Comparison of ENCODE assay signal across 8 cellular contexts in genomic region chr10:129465796-129466702, GRCh38. TPM values are rescaled to one million over a fixed set of nuclear protein-coding genes. Genes with fewer than 3 reads are reported as not detected.
A peak's percentile ranks its signal among the peaks of the same experiment; 100 is the strongest.
DNase-seq lines count a peak whose midpoint lies in the region; ATAC-seq and TF ChIP-seq lines count a peak whose summit lies in the region.

No MANE protein-coding gene starts in this region.

- no peaks in the 10 kb centered on the region for H3K9me3 ChIP-seq in left lung
- H3K9me3 ChIP-seq in upper lobe of left lung: no peaks in the 10 kb centered on the region

- H3K4me1 ChIP-seq in left lung (peaks cover 0 to 14% of the 10 kb centered on the region in 2 donors), upper lobe of left lung (peaks cover 4 to 21% (median 13%) of the 10 kb centered on the region in 4 donors)

- peaks cover 6% of the 10 kb centered on the region for H3K36me3 Mint-ChIP-seq in activated naive CD8-positive, alpha-beta T cell treated with anti-CD3 and anti-CD28 coated beads for 36 hours

- no peak for TF ChIP-seq EP300 in upper lobe of left lung (IDR thresholded peaks at IDR 0.05)

- no peaks in the 10 kb centered on the region for H3K27me3 Mint-ChIP-seq in activated naive CD8-positive, alpha-beta T cell treated with anti-CD3 and anti-CD28 coated beads for 36 hours

- intact Hi-C loops in left lung (cut with DNase I): no loop called here

- no peaks in the 10 kb centered on the region for H3K9me3 Mint-ChIP-seq in activated naive CD8-positive, alpha-beta T cell treated with anti-CD3 and anti-CD28 coated beads for 36 hours

- ATAC-seq in HG02885 (IDR thresholded peaks at IDR 0.05; ENCODE audit: poor library complexity, unreplicated experiment) (peak; percentile 6), left lung (no peak), upper lobe of left lung (ENCODE audit: low FRiP score in 2 of 2) (peak in 1 of 2 donors; percentile 6), HG02973 (IDR thresholded peaks at IDR 0.05; ENCODE audit: unreplicated experiment) (no peak)

- TF ChIP-seq CTCF in C4-2B (conservative IDR thresholded peaks at IDR 0.05) (no peak), left lung (IDR thresholded peaks at IDR 0.05) (no peak), upper lobe of left lung (IDR thresholded peaks at IDR 0.05) (no peak)

- TF ChIP-seq POLR2A in upper lobe of left lung (IDR thresholded peaks at IDR 0.05): no peak

- H3K4me3 Mint-ChIP-seq in activated naive CD8-positive, alpha-beta T cell treated with anti-CD3 and anti-CD28 coated beads for 36 hours: peak overlapping the region; percentile 68

- DNase-seq in activated naive CD8-positive, alpha-beta T cell treated with anti-CD3 and anti-CD28 coated beads for 36 hours: no peak
- DNase-seq in left lung (no peak), upper lobe of left lung (no peak), H4 (ENCODE audit: low spot score) (no peak), SKM-1 treated with dmso at 0.1 percent for 144 hours (lab: John Stamatoyannopoulos, UW; ENCODE audit: unreplicated experiment) (no peak)

- H3K27me3 ChIP-seq in left lung (no peaks in the 10 kb centered on the region), upper lobe of left lung (no peaks in the 10 kb centered on the region)

- H3K36me3 ChIP-seq in left lung: peaks cover 0 to 6% of the 10 kb centered on the region in 2 donors
- no peaks in the 10 kb centered on the region for H3K36me3 ChIP-seq in upper lobe of left lung

- H3K4me3 ChIP-seq in left lung (peak overlapping the region; percentile 44 to 65), upper lobe of left lung (peak overlapping the region; percentile 20 to 93 (median 92))

- 86 to 93% methylated on average over 10 to 19 of the region's 21 CpGs for WGBS in upper lobe of left lung, 2 donors

- H3K27ac Mint-ChIP-seq in activated naive CD8-positive, alpha-beta T cell treated with anti-CD3 and anti-CD28 coated beads for 36 hours: peak overlapping the region; percentile 79

- H3K4me1 Mint-ChIP-seq in activated naive CD8-positive, alpha-beta T cell treated with anti-CD3 and anti-CD28 coated beads for 36 hours: peaks cover 9% of the 10 kb centered on the region

- peak overlapping the region; percentile 85 for H3K27ac ChIP-seq in C4-2B
- H3K27ac ChIP-seq in left lung: peak overlapping the region; percentile 41 to 80
- H3K27ac ChIP-seq in upper lobe of left lung: peak overlapping the region; percentile 71 to 90 (median 82)

RNA-seq across cellular contexts. Expression of gene MGMT, which starts 1.0 kb away (rescaled TPM):
- total RNA-seq in activated naive CD8-positive, alpha-beta T cell treated with anti-CD3 and anti-CD28 coated beads for 36 hours: 10 to 100 TPM; 20.9 to 23.3 TPM
- total RNA-seq in left lung (10 to 100 TPM; 14.3 to 18.0 TPM), upper lobe of left lung (10 to 100 TPM; 20.9 to 44.0 (median 29.6) TPM)
- total RNA-seq in H4 (2014; rRNA removed; shearing (Covaris generic)): 12.5 and 13.1 TPM in 2 replicates
